In the genomic region with DNA sequence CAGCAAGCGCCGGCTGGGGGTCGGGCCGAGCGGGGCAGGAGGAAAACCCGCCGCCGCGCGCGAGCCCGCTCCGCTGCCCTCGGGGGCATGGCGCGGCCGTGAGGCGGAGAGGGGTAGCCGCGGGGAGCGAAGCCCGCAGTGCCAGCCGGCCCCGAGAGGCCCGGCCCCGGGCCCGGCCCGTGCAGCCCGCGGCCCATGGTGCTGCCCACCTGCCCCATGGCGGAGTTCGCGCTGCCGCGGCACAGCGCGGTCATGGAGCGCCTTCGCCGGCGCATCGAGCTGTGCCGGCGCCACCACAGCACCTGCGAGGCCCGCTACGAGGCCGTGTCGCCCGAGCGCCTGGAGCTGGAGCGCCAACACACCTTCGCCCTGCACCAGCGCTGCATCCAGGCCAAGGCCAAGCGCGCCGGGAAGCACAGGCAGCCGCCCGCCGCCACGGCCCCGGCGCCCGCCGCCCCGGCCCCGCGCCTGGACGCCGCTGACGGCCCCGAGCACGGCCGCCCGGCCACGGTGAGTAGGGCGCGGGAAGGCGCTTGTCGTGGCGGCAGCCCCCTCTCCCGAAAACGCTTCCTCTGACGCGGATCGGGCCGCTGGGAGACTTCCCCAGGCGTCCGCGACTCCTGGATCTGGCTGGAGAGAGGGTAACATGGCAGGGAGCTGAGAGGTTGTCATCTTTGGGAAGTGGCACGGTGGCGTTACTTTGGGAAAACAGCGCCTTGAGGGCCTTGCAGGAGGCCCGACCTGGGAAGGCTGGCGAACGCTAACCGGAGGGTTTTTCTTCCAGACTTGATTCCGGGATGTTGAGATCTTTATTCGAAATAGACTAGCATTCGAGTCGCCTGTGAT, we compare ENCODE assay signal across 7 cellular contexts. TPM values are rescaled to one million over a fixed set of nuclear protein-coding genes. Genes with fewer than 3 reads are reported as not detected.
DNase-seq lines count a peak whose midpoint lies in the region; ATAC-seq and TF ChIP-seq lines count a peak whose summit lies in the region.

No MANE protein-coding gene starts in this region.

- intact Hi-C loops in activated CD4-positive, alpha-beta T cell treated with anti-CD3 and anti-CD28 coated beads for 36 hours (cut with DNase I, micrococcal nuclease): loop anchor here (1.0 to 10.0 kb wide), 13 partner anchors 35 to 1108 kb away; partner anchors contain the start of genes CANX (in 2 of the 2), HNRNPH1 (in 2 of the 2), CLK4 (in 1 of the 2) and MAPK9 (in 1 of the 2)

- peaks cover 26 to 31% (median 31%) of the 10 kb centered on the region in 3 donors for H3K4me1 Mint-ChIP-seq in IgD-negative memory B cell
- peaks cover 49% of the 10 kb centered on the region for H3K4me1 Mint-ChIP-seq in activated CD4-positive, alpha-beta T cell treated with anti-CD3 and anti-CD28 coated beads for 36 hours
- H3K4me1 Mint-ChIP-seq in endothelial cell (ENCODE audit: unreplicated experiment): peaks cover 30% of the 10 kb centered on the region
- peaks cover 51% of the 10 kb centered on the region for H3K4me1 Mint-ChIP-seq in stimulated activated naive CD8-positive, alpha-beta T cell treated with anti-CD3 and anti-CD28 coated beads, Interleukin-15, amount 100 ng/mL, for 72 hours

- H3K27me3 Mint-ChIP-seq in IgD-negative memory B cell (no peaks in the 10 kb centered on the region), endothelial cell (ENCODE audit: unreplicated experiment) (peaks cover 2% of the 10 kb centered on the region)
- no peaks in the 10 kb centered on the region for H3K27me3 Mint-ChIP-seq in activated CD4-positive, alpha-beta T cell treated with anti-CD3 and anti-CD28 coated beads for 36 hours
- no peaks in the 10 kb centered on the region for H3K27me3 Mint-ChIP-seq in stimulated activated naive CD8-positive, alpha-beta T cell treated with anti-CD3 and anti-CD28 coated beads, Interleukin-15, amount 100 ng/mL, for 72 hours

- POLR2A ChIA-PET in GM10248 (lab: Yijun Ruan, JAX): interaction anchor here (0.6 to 1.7 kb wide), 3 partner anchors 87 to 119 kb away, joined by 3 to 10 read pairs (median 5); partner anchors contain the start of genes HNRNPH1 and SQSTM1
- POLR2A ChIA-PET in activated CD4-positive, alpha-beta T cell treated with anti-CD3 and anti-CD28 coated beads for 36 hours (lab: Charles Lee): interaction anchor here (0.5 to 1.7 kb wide), 8 partner anchors 31 to 174 kb away, joined by 3 to 9 read pairs (median 4); partner anchors contain the start of gene SQSTM1

- H3K4me3 Mint-ChIP-seq in IgD-negative memory B cell (peak overlapping the region; percentile 89 to 98 (median 94)), endothelial cell (ENCODE audit: unreplicated experiment) (peak overlapping the region; percentile 98)
- H3K4me3 Mint-ChIP-seq in activated CD4-positive, alpha-beta T cell treated with anti-CD3 and anti-CD28 coated beads for 36 hours: peak overlapping the region; percentile 92
- peak overlapping the region; percentile 92 to 95 for H3K4me3 Mint-ChIP-seq in stimulated activated naive CD8-positive, alpha-beta T cell treated with anti-CD3 and anti-CD28 coated beads, Interleukin-15, amount 100 ng/mL, for 72 hours

- H3K4me3 ChIP-seq in mononuclear cell (ENCODE audit: low read length): peak overlapping the region; percentile 92

- DNase-seq in GM10248 (ENCODE audit: extremely low spot score) (peak; percentile 24), endothelial cell (ENCODE audit: low spot score) (peak; percentile 47)
- peak; percentile 68 for DNase-seq in activated CD4-positive, alpha-beta T cell treated with anti-CD3 and anti-CD28 coated beads for 36 hours
- peak in 1 of 2 donors; percentile 59 for DNase-seq in stimulated activated naive CD8-positive, alpha-beta T cell treated with anti-CD3 and anti-CD28 coated beads, Interleukin-15, amount 100 ng/mL, for 72 hours

- ATAC-seq in GM21737 (IDR thresholded peaks at IDR 0.05; ENCODE audit: unreplicated experiment): peak; percentile 32
- peak; percentile 11 for ATAC-seq in activated CD4-positive, alpha-beta T cell treated with anti-CD3 and anti-CD28 coated beads for 36 hours
- ATAC-seq in stimulated activated naive CD8-positive, alpha-beta T cell treated with anti-CD3 and anti-CD28 coated beads, Interleukin-15, amount 100 ng/mL, for 72 hours: peak; percentile 54

- no peaks in the 10 kb centered on the region for H3K36me3 Mint-ChIP-seq in IgD-negative memory B cell
- H3K36me3 Mint-ChIP-seq in activated CD4-positive, alpha-beta T cell treated with anti-CD3 and anti-CD28 coated beads for 36 hours (ENCODE audit: low read depth): peaks cover 39% of the 10 kb centered on the region
- peaks cover 6% of the 10 kb centered on the region for H3K36me3 Mint-ChIP-seq in endothelial cell (ENCODE audit: low read depth, unreplicated experiment)

- CTCF ChIA-PET in GM10248 (lab: Yijun Ruan, JAX): interaction anchor here (1.5 kb wide), 1 partner anchor 30 kb away, joined by 11 read pairs; no protein-coding TSS in a partner anchor
- CTCF ChIA-PET in activated CD4-positive, alpha-beta T cell treated with anti-CD3 and anti-CD28 coated beads for 36 hours (lab: Charles Lee): interaction anchor here (0.7 to 1.4 kb wide), 3 partner anchors 17 to 69 kb away, joined by 3 to 9 read pairs (median 4); no protein-coding TSS in a partner anchor

- H3K27ac Mint-ChIP-seq in IgD-negative memory B cell: peak overlapping the region; percentile 95 to 99 (median 96)
- H3K27ac Mint-ChIP-seq in activated CD4-positive, alpha-beta T cell treated with anti-CD3 and anti-CD28 coated beads for 36 hours: peak overlapping the region; percentile 94
- peak overlapping the region; percentile 88 for H3K27ac Mint-ChIP-seq in endothelial cell (ENCODE audit: unreplicated experiment)
- H3K27ac Mint-ChIP-seq in stimulated activated naive CD8-positive, alpha-beta T cell treated with anti-CD3 and anti-CD28 coated beads, Interleukin-15, amount 100 ng/mL, for 72 hours: peak overlapping the region; percentile 93 to 98

- H3K4me1 ChIP-seq in mononuclear cell (ENCODE audit: insufficient read depth, low read length): peaks cover 55% of the 10 kb centered on the region

- no peaks in the 10 kb centered on the region for H3K27me3 ChIP-seq in mononuclear cell (ENCODE audit: insufficient read depth, low read length)

- H3K9me3 Mint-ChIP-seq in IgD-negative memory B cell: no peaks in the 10 kb centered on the region
- no peaks in the 10 kb centered on the region for H3K9me3 Mint-ChIP-seq in activated CD4-positive, alpha-beta T cell treated with anti-CD3 and anti-CD28 coated beads for 36 hours (ENCODE audit: low read depth)
- H3K9me3 Mint-ChIP-seq in endothelial cell (ENCODE audit: unreplicated experiment): no peaks in the 10 kb centered on the region
- no peaks in the 10 kb centered on the region for H3K9me3 Mint-ChIP-seq in stimulated activated naive CD8-positive, alpha-beta T cell treated with anti-CD3 and anti-CD28 coated beads, Interleukin-15, amount 100 ng/mL, for 72 hours

- H3K9me3 ChIP-seq in mononuclear cell (ENCODE audit: low read depth, low read length): no peaks in the 10 kb centered on the region

- TF ChIP-seq CTCF in GM10248 (IDR thresholded peaks at IDR 0.05; ENCODE audit: control extremely low read depth, extremely low read depth, low read depth, missing control alignments) (no peak), endothelial cell (IDR thresholded peaks at IDR 0.05; ENCODE audit: unreplicated experiment) (no peak)

RNA-seq across cellular contexts. Expression of gene MAML1, which starts 0.5 kb away (rescaled TPM):
- 4.7 TPM for polyA plus RNA-seq in IgD-negative memory B cell
- total RNA-seq in activated CD4-positive, alpha-beta T cell treated with anti-CD3 and anti-CD28 coated beads for 36 hours: 10 to 100 TPM; 25.4 to 32.6 TPM
- total RNA-seq in endothelial cell (ENCODE audit: unreplicated experiment): 30.0 TPM
- 14.0 TPM for total RNA-seq in mononuclear cell

RNA-seq across cellular contexts. Expression of gene CANX, which starts 34.4 kb away (rescaled TPM):
- polyA plus RNA-seq in IgD-negative memory B cell: 147 TPM
- total RNA-seq in activated CD4-positive, alpha-beta T cell treated with anti-CD3 and anti-CD28 coated beads for 36 hours: 100 to 1,000 TPM; 472 to 554 TPM
- total RNA-seq in endothelial cell (ENCODE audit: unreplicated experiment) (568 TPM), mononuclear cell (273 TPM)

RNA-seq across cellular contexts. Expression of gene CBY3, which starts 52.3 kb away (rescaled TPM):
- polyA plus RNA-seq in IgD-negative memory B cell: 0.64 TPM
- under 1 TPM; 0.40 to 0.71 TPM for total RNA-seq in activated CD4-positive, alpha-beta T cell treated with anti-CD3 and anti-CD28 coated beads for 36 hours
- total RNA-seq in endothelial cell (ENCODE audit: unreplicated experiment) (not detected), mononuclear cell (0.52 TPM)
